Comparison of ENCODE assay signal across 28 cellular contexts in the genomic region with DNA sequence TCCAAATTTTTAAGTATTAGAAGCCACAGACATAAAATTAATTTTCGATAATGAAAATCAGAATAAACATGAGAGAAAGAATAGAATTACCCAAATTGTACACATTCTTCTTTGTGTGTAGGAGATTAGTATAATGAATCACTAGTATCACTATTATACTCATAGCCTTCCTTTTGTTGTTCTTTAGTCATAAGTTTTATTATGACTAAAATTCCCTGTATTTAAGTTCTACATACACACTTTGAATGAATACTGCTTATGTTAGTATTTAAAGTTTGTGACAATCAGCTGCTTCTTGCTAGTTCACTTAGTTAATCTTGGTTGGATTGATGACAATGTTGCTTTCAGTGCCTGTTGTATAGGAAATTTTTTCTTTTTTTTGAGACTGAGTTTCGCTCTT.
"Had no signal": no experiment of that assay in that cellular context is flagged by ENCODE, and none has a peak within 500 bp of the region (broad histone marks: within the 10 kb centered on the region; RNA-seq: fewer than 3 reads in every experiment).

No MANE protein-coding gene starts in this region.

- FAIRE-seq: TTC549 had no signal

- H3K4me1 ChIP-seq: ascending aorta, body of pancreas had no signal

- ATAC-seq: activated naive CD8-positive, alpha-beta T cell treated with anti-CD3 and anti-CD28 coated beads, Interleukin-2, amount 50 U/mL, for 24 hours; body of pancreas; Panc1; Right ventricle myocardium inferior; T-cell had no signal

- H3K4me3 Mint-ChIP-seq: activated B cell treated with CpG ODN at 0.5 μM for 24 hours; activated naive CD4-positive, alpha-beta T cell treated with anti-CD3 and anti-CD28 coated beads, Interleukin-2, amount 50 U/mL, for 24 hours; activated naive CD8-positive, alpha-beta T cell treated with anti-CD3 and anti-CD28 coated beads, Interleukin-2, amount 50 U/mL, for 24 hours; T-cell had no signal

- H3K4me3 ChIP-seq: ascending aorta, body of pancreas, SK-N-MC had no signal

- H3K4me1 Mint-ChIP-seq: activated B cell treated with CpG ODN at 0.5 μM for 24 hours; activated naive CD4-positive, alpha-beta T cell treated with anti-CD3 and anti-CD28 coated beads, Interleukin-2, amount 50 U/mL, for 24 hours; T-cell had no signal

- DNase-seq: activated B cell treated with CpG ODN at 0.5 μM for 24 hours; activated CD4-positive, alpha-beta T cell treated with anti-CD3 and anti-CD28 coated beads for 4 hours; activated CD4-positive, alpha-beta T cell treated with anti-CD3 and anti-CD28 coated beads, Interleukin-2, amount 50 U/mL, for 4 hours; activated CD8-positive, alpha-beta memory T cell treated with anti-CD3 and anti-CD28 coated beads for 24 hours; activated naive CD8-positive, alpha-beta T cell treated with anti-CD3 and anti-CD28 coated beads, Interleukin-2, amount 50 U/mL, for 24 hours; amniotic stem cell; body of pancreas; IMR-90; Kasumi-1; KBM-7; NCI-H1048; NCI-H1417; NCI-H1930; NCI-H2171; NCI-H226; NCI-H510A; NCI-H526 treated with DMSO at 0.1 percent for 48 hours; NCI-H82; RPMI8226; T-cell; T-helper 2 cell; T1000 had no signal

- H3K27ac ChIP-seq: ascending aorta, body of pancreas, SK-N-MC had no signal

- H3K36me3 Mint-ChIP-seq: T-cell had no signal

- H3K27me3 ChIP-seq: ascending aorta, body of pancreas had no signal

- H3K27ac Mint-ChIP-seq: activated B cell treated with CpG ODN at 0.5 μM for 24 hours; activated naive CD4-positive, alpha-beta T cell treated with anti-CD3 and anti-CD28 coated beads, Interleukin-2, amount 50 U/mL, for 24 hours; activated naive CD8-positive, alpha-beta T cell treated with anti-CD3 and anti-CD28 coated beads, Interleukin-2, amount 50 U/mL, for 24 hours; T-cell had no signal

- H3K36me3 ChIP-seq: ascending aorta had no signal
